17 cellular contexts compared by ENCODE assay signal in the genomic region with DNA sequence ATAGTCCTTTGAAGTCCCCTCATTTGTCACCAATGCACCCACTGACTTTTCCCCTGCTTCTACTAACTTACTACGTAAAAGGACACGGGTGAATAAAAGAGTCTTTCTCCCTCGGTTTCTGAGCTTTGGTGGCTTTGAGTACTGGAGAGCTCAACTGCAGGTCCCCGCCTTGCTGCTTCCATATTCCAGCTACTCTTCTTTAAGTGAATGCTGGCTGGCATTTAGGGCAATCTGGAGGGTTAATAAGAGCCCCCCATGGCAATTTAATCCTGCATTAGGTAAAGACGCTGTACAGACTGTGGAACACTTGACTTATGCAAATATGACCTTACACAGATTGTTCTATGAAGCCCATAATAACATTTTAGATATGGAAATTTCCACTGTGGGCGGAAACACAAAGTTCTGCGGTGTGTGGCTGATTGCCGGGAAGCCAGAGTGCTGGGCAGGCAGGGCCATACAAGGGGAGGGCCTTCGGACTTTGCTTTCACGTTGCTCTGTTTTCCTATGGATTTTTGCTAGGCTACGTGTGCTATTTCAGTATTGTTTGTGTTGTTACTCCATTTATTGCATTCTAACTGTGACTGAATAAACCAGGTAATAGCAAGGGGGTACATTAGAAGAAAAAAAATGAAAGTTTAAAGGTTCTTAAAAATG.
DNase-seq lines count a peak whose midpoint lies in the region; ATAC-seq and TF ChIP-seq lines count a peak whose summit lies in the region.
"Had no signal": no experiment of that assay in that cellular context is flagged by ENCODE, and none has a peak within 500 bp of the region (broad histone marks: within the 10 kb centered on the region; RNA-seq: fewer than 3 reads in every experiment).

No MANE protein-coding gene starts in this region.

- peak overlapping the region; percentile 53 for H3K4me2 ChIP-seq in OCI-LY1 (ENCODE audit: low read length)

- H3K27me3 Mint-ChIP-seq in CD4-positive, alpha-beta memory T cell, result peaks cover 6 to 12% of the 10 kb centered on the region in 2 donors
- H3K27me3 Mint-ChIP-seq: dendritic cell treated with granulocyte-macrophage colony-stimulating factor and Interleukin-4, amounts not matched to agents 40 ng/mL and 50 ng/mL, for 4 days had no signal

- H3K4me3 Mint-ChIP-seq in CD4-positive, alpha-beta memory T cell, result no peak overlapping the region
- H3K4me3 Mint-ChIP-seq: dendritic cell treated with granulocyte-macrophage colony-stimulating factor and Interleukin-4, amounts not matched to agents 40 ng/mL and 50 ng/mL, for 4 days had no signal

- H3K27ac ChIP-seq in OCI-LY1 (ENCODE audit: low read depth, low read length, poor library complexity, severe bottlenecking), result peak overlapping the region; percentile 79
- no peak overlapping the region for H3K27ac ChIP-seq in CD4-positive, alpha-beta memory T cell (ENCODE audit: low read depth, low read length)
- H3K27ac ChIP-seq: esophagus squamous epithelium, SJSA1 had no signal

- H3K4me1 Mint-ChIP-seq in CD4-positive, alpha-beta memory T cell, result peaks cover 0 to 2% (median 0%) of the 10 kb centered on the region in 4 donors

- in situ Hi-C loops in GM13977 (cut with MboI; ENCODE audit: low pct_unique_long_range_greater_than_20kb, low sequenced_read_pairs, unreplicated experiment), result no loop called here

- peaks cover 60% of the 10 kb centered on the region for H3K4me1 ChIP-seq in OCI-LY1 (ENCODE audit: insufficient read depth, low read length, severe bottlenecking)
- no peaks in the 10 kb centered on the region for H3K4me1 ChIP-seq in CD4-positive, alpha-beta memory T cell (ENCODE audit: insufficient read depth, low read length)
- H3K4me1 ChIP-seq: SJSA1 had no signal

- H3K4me3 ChIP-seq in OCI-LY1 (ENCODE audit: low read depth, low read length, poor library complexity, severe bottlenecking), result peak overlapping the region; percentile 23
- H3K4me3 ChIP-seq in CD4-positive, alpha-beta memory T cell (ENCODE audit: low read length in 2 of 2), result no peak overlapping the region
- H3K4me3 ChIP-seq: esophagus squamous epithelium, SJSA1 had no signal

- no peaks in the 10 kb centered on the region; the same call in 1 of the 2 replicates for H3K9me3 ChIP-seq in OCI-LY1 (ENCODE audit: low read length)
- no peaks in the 10 kb centered on the region for H3K9me3 ChIP-seq in CD4-positive, alpha-beta memory T cell (ENCODE audit: control insufficient read depth in 1 of 2, low read length in 2 of 2)
- H3K9me3 ChIP-seq: esophagus squamous epithelium, SJSA1 had no signal

- 0 out of 2 replicates have a peak overlapping the region, but pooled peaks have one; percentile 26 for H2AFZ ChIP-seq in OCI-LY1 (ENCODE audit: low read length)

- ATAC-seq in GM18519 (IDR thresholded peaks at IDR 0.05; ENCODE audit: low FRiP score, unreplicated experiment), result peak; percentile 22
- ATAC-seq in HG02938 (IDR thresholded peaks at IDR 0.05; ENCODE audit: unreplicated experiment), result peak; percentile 54
- no peak for ATAC-seq in GM21737 (IDR thresholded peaks at IDR 0.05; ENCODE audit: unreplicated experiment)
- no peak for ATAC-seq in Right ventricle myocardium superior (ENCODE audit: poor library complexity)

- no peaks in the 10 kb centered on the region for H3K36me3 Mint-ChIP-seq in CD4-positive, alpha-beta memory T cell

- CTCF ChIA-PET in CD4-positive, alpha-beta memory T cell (lab: Charles Lee; ENCODE audit: partially characterized antibody), result no interaction called here

- H3K27ac Mint-ChIP-seq in CD4-positive, alpha-beta memory T cell, result no peak overlapping the region
- H3K27ac Mint-ChIP-seq: dendritic cell treated with granulocyte-macrophage colony-stimulating factor and Interleukin-4, amounts not matched to agents 40 ng/mL and 50 ng/mL, for 4 days had no signal

- DNase-seq in GM20000 (ENCODE audit: low spot score) (peak; percentile 12), GM13977 (ENCODE audit: low spot score) (no peak), Right ventricle myocardium superior (no peak)
- DNase-seq in CD4-positive, alpha-beta memory T cell, result no peak
- DNase-seq: activated naive CD4-positive, alpha-beta T cell; esophagus squamous epithelium; GF-D8; IMR-90; MV-4-11; NCI-H2171 treated with DMSO at 0.1 percent for 48 hours; stimulated activated CD4-positive, alpha-beta T cell treated with anti-CD3 and anti-CD28 coated beads, Interleukin-12 subunit alpha, Interleukin-12 subunit beta, amount 100 ng/mL, for 4 hours had no signal

- POLR2A ChIA-PET in CD4-positive, alpha-beta memory T cell (lab: Charles Lee; ENCODE audit: partially characterized antibody), result no interaction called here

- intact Hi-C loops in CD4-positive, alpha-beta memory T cell (cut with micrococcal nuclease), result no loop called here
- intact Hi-C loops in Right ventricle myocardium superior (cut with DNase I), result no loop called here

- no peaks in the 10 kb centered on the region for H3K9me2 ChIP-seq in OCI-LY1 (ENCODE audit: low read depth, low read length)

- no peaks in the 10 kb centered on the region for H4K20me1 ChIP-seq in OCI-LY1 (ENCODE audit: insufficient read depth, low read length)

- peaks cover 0 to 2% (median 0%) of the 10 kb centered on the region in 8 donors for H3K9me3 Mint-ChIP-seq in CD4-positive, alpha-beta memory T cell
- H3K9me3 Mint-ChIP-seq: dendritic cell treated with granulocyte-macrophage colony-stimulating factor and Interleukin-4, amounts not matched to agents 40 ng/mL and 50 ng/mL, for 4 days had no signal

- no peaks in the 10 kb centered on the region for H3K36me3 ChIP-seq in OCI-LY1 (ENCODE audit: insufficient read depth, low read length)
- no peaks in the 10 kb centered on the region for H3K36me3 ChIP-seq in CD4-positive, alpha-beta memory T cell (ENCODE audit: insufficient read depth, low read length)
- H3K36me3 ChIP-seq: esophagus squamous epithelium, SJSA1 had no signal

- H3K79me2 ChIP-seq in OCI-LY1 (ENCODE audit: insufficient read depth, low read length), result no peaks in the 10 kb centered on the region

- H3F3A ChIP-seq in OCI-LY1 (ENCODE audit: insufficient read depth, low read length), result 0 out of 2 replicates have a peak, but pooled peaks cover 7% of the 10 kb centered on the region

- H3K27me3 ChIP-seq in OCI-LY1 (ENCODE audit: insufficient read depth, low read length), result no peaks in the 10 kb centered on the region
- no peaks in the 10 kb centered on the region for H3K27me3 ChIP-seq in CD4-positive, alpha-beta memory T cell (ENCODE audit: insufficient read depth, low read length)
- H3K27me3 ChIP-seq: esophagus squamous epithelium had no signal

- TF ChIP-seq CTCF in GM20000 (IDR thresholded peaks at IDR 0.05; ENCODE audit: extremely low read depth, missing control alignments) (no peak), OCI-LY1 (IDR thresholded peaks at IDR 0.05; ENCODE audit: low read length) (no peak), GM13977 (IDR thresholded peaks at IDR 0.05; ENCODE audit: extremely low read depth, insufficient read depth, missing control alignments) (no peak)

- H3K9ac ChIP-seq in OCI-LY1 (ENCODE audit: low read length), result peak overlapping the region; percentile 45

Comparison
In these comparisons a context has a peak if more than half of its experiments do, and no peak if none do; other contexts are left out.
1. ATAC-seq: peak in GM18519 (single experiment) and HG02938 (single experiment); none in GM21737 (single experiment) and Right ventricle myocardium superior (single experiment).